ENCODE assay signal across 8 cellular contexts in the genomic region with DNA sequence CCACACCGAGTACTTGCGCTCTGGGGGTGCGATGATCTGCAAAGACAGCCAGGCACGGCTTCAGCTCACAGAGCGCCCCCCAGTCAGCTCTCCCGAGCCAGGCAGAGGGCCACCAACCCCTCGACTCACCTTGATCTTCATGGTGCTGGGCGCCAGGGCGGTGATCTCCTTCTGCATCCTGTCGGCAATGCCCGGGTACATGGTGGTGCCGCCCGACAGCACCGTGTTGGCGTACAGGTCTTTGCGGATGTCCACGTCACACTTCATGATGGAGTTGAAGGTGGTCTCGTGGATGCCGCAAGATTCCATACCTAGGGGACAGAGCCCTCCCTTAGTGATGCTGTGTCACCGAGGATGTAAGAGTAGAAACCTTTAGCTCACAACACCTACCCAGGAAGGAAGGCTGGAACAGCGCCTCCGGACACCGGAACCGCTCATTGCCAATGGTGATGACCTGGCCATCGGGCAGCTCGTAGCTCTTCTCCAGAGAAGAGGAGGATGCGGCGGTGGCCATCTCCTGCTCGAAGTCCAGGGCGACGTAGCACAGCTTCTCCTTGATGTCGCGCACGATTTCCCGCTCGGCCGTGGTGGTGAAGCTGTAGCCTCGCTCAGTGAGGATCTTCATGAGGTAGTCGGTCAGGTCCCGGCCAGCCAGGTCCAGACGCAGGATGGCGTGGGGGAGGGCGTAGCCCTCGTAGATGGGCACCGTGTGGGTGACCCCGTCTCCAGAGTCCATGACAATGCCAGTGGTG. TPM values are rescaled to one million over a fixed set of nuclear protein-coding genes. Genes with fewer than 3 reads are reported as not detected.
A peak's percentile ranks its signal among the peaks of the same experiment; 100 is the strongest.
DNase-seq lines count a peak whose midpoint lies in the region; TF ChIP-seq lines count a peak whose summit lies in the region.

No MANE protein-coding gene starts in this region.

- H3K36me3 ChIP-seq in esophagus (ENCODE audit: control insufficient read depth in 2 of 2, insufficient read depth in 2 of 2, low read length in 1 of 2) (peaks cover 9 to 29% of the 10 kb centered on the region in 2 donors), neural progenitor cell (no peaks in the 10 kb centered on the region)

- H3K4me1 Mint-ChIP-seq in activated CD4-positive, alpha-beta T cell treated with anti-CD3 and anti-CD28 coated beads, Interleukin-2, amount 10 ng/mL, durations not matched to agents 7 days and 5 days: peaks cover 29% of the 10 kb centered on the region
- H3K4me1 Mint-ChIP-seq in neural progenitor cell: peaks cover 41% of the 10 kb centered on the region

- peaks cover 50% of the 10 kb centered on the region for H3K36me3 Mint-ChIP-seq in activated CD4-positive, alpha-beta T cell treated with anti-CD3 and anti-CD28 coated beads, Interleukin-2, amount 10 ng/mL, durations not matched to agents 7 days and 5 days (ENCODE audit: low read depth)
- H3K36me3 Mint-ChIP-seq in neural progenitor cell: peaks cover 39% of the 10 kb centered on the region

- peak overlapping the region; percentile 83 for H3K27ac Mint-ChIP-seq in activated CD4-positive, alpha-beta T cell treated with anti-CD3 and anti-CD28 coated beads, Interleukin-2, amount 10 ng/mL, durations not matched to agents 7 days and 5 days
- peak overlapping the region; percentile 96 for H3K27ac Mint-ChIP-seq in neural progenitor cell

- peak overlapping the region; percentile 84 for H3K4me3 Mint-ChIP-seq in activated CD4-positive, alpha-beta T cell treated with anti-CD3 and anti-CD28 coated beads, Interleukin-2, amount 10 ng/mL, durations not matched to agents 7 days and 5 days
- H3K4me3 Mint-ChIP-seq in neural progenitor cell: peak overlapping the region; percentile 98

- DNase-seq in HFF-Myc (ENCODE audit: extremely low read depth, low read depth) (no peak), neural progenitor cell (ENCODE audit: low spot score) (no peak), DMS114 treated with DMSO at 0.1 percent for 48 hours (lab: John Stamatoyannopoulos, UW; ENCODE audit: unreplicated experiment) (no peak), NCI-H510A treated with DMSO at 0.1 percent for 48 hours (lab: John Stamatoyannopoulos, UW) (no peak), SIG-M5 (lab: John Stamatoyannopoulos, UW) (no peak), SIG-M5 treated with dmso at 0.1 percent for 504 hours (lab: John Stamatoyannopoulos, UW; ENCODE audit: unreplicated experiment) (no peak)
- DNase-seq in activated CD4-positive, alpha-beta T cell treated with anti-CD3 and anti-CD28 coated beads, Interleukin-2, amount 10 ng/mL, durations not matched to agents 7 days and 5 days: peak; percentile 49

- no peaks in the 10 kb centered on the region for H3K27me3 ChIP-seq in esophagus (ENCODE audit: control insufficient read depth in 1 of 2, insufficient read depth in 2 of 2, low read length in 2 of 2)
- peaks cover 19% of the 10 kb centered on the region for H3K27me3 ChIP-seq in neural progenitor cell

- H3K4me1 ChIP-seq in esophagus (ENCODE audit: control insufficient read depth in 2 of 2, insufficient read depth in 2 of 2, low read length in 1 of 2): peaks cover 0 to 2% of the 10 kb centered on the region in 2 donors
- H3K4me1 ChIP-seq in neural progenitor cell: peaks cover 23% of the 10 kb centered on the region

- H4K20me1 ChIP-seq in neural progenitor cell (ENCODE audit: low read depth): peaks cover 47% of the 10 kb centered on the region

- POLR2A ChIA-PET in activated CD4-positive, alpha-beta T cell treated with anti-CD3 and anti-CD28 coated beads, Interleukin-2, amount 10 ng/mL, durations not matched to agents 7 days and 5 days (lab: Charles Lee): interaction anchor here (0.6 kb wide), 1 partner anchor 109 kb away, joined by 3 read pairs; no protein-coding TSS in a partner anchor

- no peaks in the 10 kb centered on the region for H3K9me3 Mint-ChIP-seq in activated CD4-positive, alpha-beta T cell treated with anti-CD3 and anti-CD28 coated beads, Interleukin-2, amount 10 ng/mL, durations not matched to agents 7 days and 5 days
- peaks cover 10% of the 10 kb centered on the region for H3K9me3 Mint-ChIP-seq in neural progenitor cell

- CTCF ChIA-PET in activated CD4-positive, alpha-beta T cell treated with anti-CD3 and anti-CD28 coated beads, Interleukin-2, amount 10 ng/mL, durations not matched to agents 7 days and 5 days (lab: Charles Lee): interaction anchor here (1.5 kb wide), 1 partner anchor 113 kb away, joined by 4 read pairs; no protein-coding TSS in a partner anchor

- H3K9me3 ChIP-seq in esophagus (ENCODE audit: control insufficient read depth in 2 of 2, insufficient read depth in 1 of 2, low read depth in 1 of 2, low read length in 1 of 2) (no peaks in the 10 kb centered on the region), neural progenitor cell (ENCODE audit: low read depth) (no peaks in the 10 kb centered on the region)

- TF ChIP-seq CTCF in HFF-Myc (IDR thresholded peaks at IDR 0.05; ENCODE audit: low read depth, low read length, missing control alignments): no peak
- TF ChIP-seq CTCF in neural progenitor cell (IDR thresholded peaks at IDR 0.05): no peak

- no peak overlapping the region for H2AFZ ChIP-seq in neural progenitor cell (replicated peaks)

- H3K4me3 ChIP-seq in HFF-Myc (replicated peaks; ENCODE audit: low read depth, low read length) (peak overlapping the region; percentile 69), esophagus (ENCODE audit: low read depth in 1 of 2, low read length in 2 of 2) (peak overlapping the region; percentile 77 to 80), neural progenitor cell (peak overlapping the region; percentile 98)

- H3K27ac ChIP-seq in esophagus (ENCODE audit: low read depth in 2 of 2, low read length in 1 of 2) (peak overlapping the region; percentile 97 to 100), neural progenitor cell (no peak overlapping the region)

- H3K79me2 ChIP-seq in neural progenitor cell (ENCODE audit: low read depth): peaks cover 47% of the 10 kb centered on the region

- WGBS in esophagus, 2 donors: 1 to 2% methylated on average over 46 of the region's 46 CpGs

- peak overlapping the region; percentile 93 for H3K9ac ChIP-seq in neural progenitor cell

- peaks cover 75% of the 10 kb centered on the region for H3F3A ChIP-seq in neural progenitor cell (ENCODE audit: low read depth)

- H3K27me3 Mint-ChIP-seq in activated CD4-positive, alpha-beta T cell treated with anti-CD3 and anti-CD28 coated beads, Interleukin-2, amount 10 ng/mL, durations not matched to agents 7 days and 5 days: no peaks in the 10 kb centered on the region
- peaks cover 45% of the 10 kb centered on the region for H3K27me3 Mint-ChIP-seq in neural progenitor cell (ENCODE audit: insufficient read depth, low read depth)

- peak overlapping the region; percentile 97 for H3K4me2 ChIP-seq in neural progenitor cell

RNA-seq across cellular contexts. Expression of a gene that starts 1.6 kb away (rescaled TPM):
- total RNA-seq in activated CD4-positive, alpha-beta T cell treated with anti-CD3 and anti-CD28 coated beads, Interleukin-2, amount 10 ng/mL, durations not matched to agents 7 days and 5 days: 1,000 to 10,000 TPM; 4,611 to 5,328 TPM
- polyA plus RNA-seq in esophagus: 1,000 to 10,000 TPM; 1,763 to 5,708 TPM
- total RNA-seq in neural progenitor cell (ENCODE audit: low replicate concordance): 1,228 and 2,405 TPM in 2 replicates

RNA-seq across cellular contexts. Expression of a gene that starts 17.2 kb away (rescaled TPM):
- total RNA-seq in activated CD4-positive, alpha-beta T cell treated with anti-CD3 and anti-CD28 coated beads, Interleukin-2, amount 10 ng/mL, durations not matched to agents 7 days and 5 days: under 1 TPM; 0.22 to 0.33 TPM
- 1 to 10 TPM in 1 of 2 donors, under 1 TPM in 1; 0.54 to 2.0 TPM for polyA plus RNA-seq in esophagus
- total RNA-seq in neural progenitor cell (ENCODE audit: low replicate concordance): 0.28 TPM in 1 of 2 replicates, not detected in the other

RNA-seq across cellular contexts. Expression of a gene that starts 41.2 kb away (rescaled TPM):
- 10 to 100 TPM; 30.8 to 42.1 TPM for total RNA-seq in activated CD4-positive, alpha-beta T cell treated with anti-CD3 and anti-CD28 coated beads, Interleukin-2, amount 10 ng/mL, durations not matched to agents 7 days and 5 days
- 10 to 100 TPM; 17.3 to 27.1 TPM for polyA plus RNA-seq in esophagus
- total RNA-seq in neural progenitor cell (ENCODE audit: low replicate concordance): 9.7 and 36.5 TPM in 2 replicates
